Comparison of ENCODE assay signal across 10 cellular contexts in genomic region chr11:117597083-117597482, GRCh38.
DNase-seq lines count a peak whose midpoint lies in the region; ATAC-seq and TF ChIP-seq lines count a peak whose summit lies in the region.
"Had no signal": no experiment of that assay in that cellular context is flagged by ENCODE, and none has a peak within 500 bp of the region (broad histone marks: within the 10 kb centered on the region; RNA-seq: fewer than 3 reads in every experiment).

No MANE protein-coding gene starts in this region.

- no peak for TF ChIP-seq CTCF in fibroblast of villous mesenchyme (IDR thresholded peaks at IDR 0.05; ENCODE audit: insufficient read depth, low read depth, low read length)

- H3K27ac Mint-ChIP-seq in activated CD4-positive, alpha-beta T cell treated with anti-CD3 and anti-CD28 coated beads, Interleukin-2, amount 10 ng/mL, durations not matched to agents 24 days and 14 days: no peak overlapping the region

- intact Hi-C loops in activated CD4-positive, alpha-beta T cell treated with anti-CD3 and anti-CD28 coated beads, Interleukin-2, amount 10 ng/mL, durations not matched to agents 24 days and 14 days (cut with micrococcal nuclease): no loop called here

- ATAC-seq in GM19023 (IDR thresholded peaks at IDR 0.05; ENCODE audit: unreplicated experiment) (no peak), HG03045 (IDR thresholded peaks at IDR 0.05; ENCODE audit: unreplicated experiment) (no peak), HG02642 (IDR thresholded peaks at IDR 0.05; ENCODE audit: poor library complexity, unreplicated experiment) (no peak)
- ATAC-seq: Panc1 had no signal

- no peak overlapping the region for H3K4me3 Mint-ChIP-seq in activated CD4-positive, alpha-beta T cell treated with anti-CD3 and anti-CD28 coated beads, Interleukin-2, amount 10 ng/mL, durations not matched to agents 24 days and 14 days

- no peak overlapping the region for H3K4me3 ChIP-seq in fibroblast of villous mesenchyme (ENCODE audit: low read depth, low read length)
- H3K4me3 ChIP-seq: BLaER1 treated with 17β-estradiol and CSF1 and Interleukin-3, amounts not matched to agents 10 nM and 100 nM had no signal

- H3K36me3 Mint-ChIP-seq in activated CD4-positive, alpha-beta T cell treated with anti-CD3 and anti-CD28 coated beads, Interleukin-2, amount 10 ng/mL, durations not matched to agents 24 days and 14 days (ENCODE audit: low read depth): no peaks in the 10 kb centered on the region

- H3K4me1 Mint-ChIP-seq in activated CD4-positive, alpha-beta T cell treated with anti-CD3 and anti-CD28 coated beads, Interleukin-2, amount 10 ng/mL, durations not matched to agents 24 days and 14 days: no peaks in the 10 kb centered on the region

- peak; percentile 70 for DNase-seq in activated effector memory CD4-positive, alpha-beta T cell treated with anti-CD3 and anti-CD28 coated beads, Interleukin-2, amount 50 U/mL, for 16 hours
- DNase-seq in activated effector memory CD4-positive, alpha-beta T cell treated with Interleukin-2 at 50 U/mL for 16 hours: no peak
- peak; percentile 87 for DNase-seq in activated CD4-positive, alpha-beta T cell treated with anti-CD3 and anti-CD28 coated beads, Interleukin-2, amount 10 ng/mL, durations not matched to agents 24 days and 14 days
- DNase-seq in fibroblast of villous mesenchyme (ENCODE audit: low read depth): peak; percentile 43
- peak; percentile 19 for DNase-seq in stimulated activated CD8-positive, alpha-beta memory T cell treated with anti-CD3 and anti-CD28 coated beads, Interleukin-7, amount 100 ng/mL, for 24 hours (ENCODE audit: low read depth)

- H3K27me3 Mint-ChIP-seq in activated CD4-positive, alpha-beta T cell treated with anti-CD3 and anti-CD28 coated beads, Interleukin-2, amount 10 ng/mL, durations not matched to agents 24 days and 14 days: peaks cover 18% of the 10 kb centered on the region

- H3K9me3 Mint-ChIP-seq in activated CD4-positive, alpha-beta T cell treated with anti-CD3 and anti-CD28 coated beads, Interleukin-2, amount 10 ng/mL, durations not matched to agents 24 days and 14 days: no peaks in the 10 kb centered on the region
